19 cellular contexts compared by ENCODE assay signal in the genomic region with DNA sequence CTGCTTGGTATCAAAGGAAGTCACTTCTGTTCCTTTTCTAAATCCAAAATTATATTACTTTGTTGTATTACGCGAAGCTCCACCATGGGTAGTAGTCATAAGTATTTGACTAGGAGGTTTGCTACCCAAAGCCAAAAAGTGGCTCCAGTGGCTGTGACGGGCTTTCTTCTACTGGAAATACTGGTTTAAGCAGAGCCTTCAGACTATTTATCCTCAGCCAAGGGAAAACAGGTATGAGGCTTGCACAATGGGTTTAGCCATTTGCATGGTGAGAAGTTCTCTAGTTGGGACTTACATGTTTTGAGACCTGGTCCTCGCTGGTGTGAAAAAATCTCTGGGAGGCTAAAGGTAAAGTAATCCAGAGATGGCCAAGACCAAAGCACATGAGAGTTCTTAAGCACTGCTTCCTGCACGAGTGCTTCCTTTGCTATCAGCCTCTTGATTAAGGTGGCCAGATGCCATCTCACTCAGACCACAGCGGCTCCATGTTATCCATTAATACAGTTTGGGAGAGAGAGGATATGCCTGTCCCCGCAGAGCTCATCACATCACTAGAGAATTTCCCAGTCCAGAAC.
"Had no signal": no experiment of that assay in that cellular context is flagged by ENCODE, and none has a peak within 500 bp of the region (broad histone marks: within the 10 kb centered on the region; RNA-seq: fewer than 3 reads in every experiment).

No MANE protein-coding gene starts in this region.

- H3K27me3 ChIP-seq: colonic mucosa, esophagus squamous epithelium, sigmoid colon, tibial nerve, upper lobe of left lung had no signal

- H3K4me1 ChIP-seq: colonic mucosa, tibial nerve, upper lobe of left lung had no signal

- ATAC-seq: naive thymus-derived CD4-positive, alpha-beta T cell; right cardiac atrium; stimulated activated naive B cell treated with anti-CD40 and anti-IgM and Interleukin-4, amounts not matched to agents 10 μg/mL and 1 μg/mL and 100 μg/mL, for 72 hours had no signal

- H3K9me3 ChIP-seq: colonic mucosa, esophagus squamous epithelium, prostate gland, sigmoid colon, thoracic aorta, tibial nerve, upper lobe of left lung had no signal

- H3K4me3 ChIP-seq: colonic mucosa, esophagus squamous epithelium, prostate gland, sigmoid colon, thoracic aorta, tibial nerve, upper lobe of left lung had no signal

- DNase-seq: colonic mucosa; effector CD4-positive, alpha-beta T cell; esophagus squamous epithelium; foreskin melanocyte; hypothalamus; immature natural killer cell; mesendoderm; midbrain; naive thymus-derived CD4-positive, alpha-beta T cell; nucleus accumbens; right cardiac atrium; sigmoid colon; stimulated activated CD4-positive, alpha-beta T cell treated with anti-CD3 and anti-CD28 coated beads, Interleukin-2, amount 100 ng/mL, for 24 hours; stimulated activated CD4-positive, alpha-beta T cell treated with anti-CD3 and anti-CD28 coated beads, Interleukin-4, amount 100 ng/mL, for 4 hours; stimulated activated naive B cell treated with anti-CD40 and anti-IgM and Interleukin-4, amounts not matched to agents 10 μg/mL and 1 μg/mL and 100 μg/mL, for 72 hours; upper lobe of left lung had no signal

- H3K27ac ChIP-seq: colonic mucosa, prostate gland, sigmoid colon, thoracic aorta, tibial nerve, upper lobe of left lung had no signal
